Comparison of ENCODE assay signal across 1 cellular context in the genomic region with DNA sequence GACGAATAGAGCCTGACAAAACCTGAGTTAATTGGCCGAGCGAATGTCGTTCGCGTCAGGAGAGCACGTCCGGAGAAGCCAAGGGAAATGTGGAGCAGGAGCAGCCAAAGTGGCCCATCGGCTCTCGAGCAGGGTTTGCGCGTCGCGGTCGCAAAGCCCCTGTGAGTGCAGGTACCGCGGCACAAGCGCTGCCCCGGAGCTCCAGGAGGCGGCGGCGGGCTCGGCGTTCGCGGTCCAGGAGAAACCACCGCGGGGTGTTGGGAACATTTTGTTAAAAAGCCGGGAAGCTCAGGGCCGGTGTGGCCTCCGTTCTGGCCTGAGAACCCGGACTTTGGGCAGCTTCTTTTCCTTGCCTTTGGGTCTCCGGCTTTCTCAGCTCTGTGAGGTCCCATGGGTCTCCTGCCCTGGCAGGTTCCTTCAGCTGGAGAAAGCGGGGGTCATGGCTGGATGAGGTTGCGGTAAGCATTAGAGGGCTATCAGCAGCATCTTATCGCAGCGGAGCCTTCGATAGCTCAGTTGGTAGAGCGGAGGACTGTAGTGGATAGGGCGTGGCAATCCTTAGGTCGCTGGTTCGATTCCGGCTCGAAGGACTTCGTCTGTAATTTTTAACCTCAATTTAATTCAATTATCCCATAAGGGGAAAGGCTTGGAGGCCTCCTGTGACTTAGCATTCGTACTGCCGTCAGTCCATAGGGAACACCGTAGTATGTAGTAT.
A peak's percentile ranks its signal among the peaks of the same experiment; 100 is the strongest.
TF ChIP-seq lines count a peak whose summit lies in the region.

No MANE protein-coding gene starts in this region.

TF ChIP-seq in SK-N-SH treated with all-trans-retinoic acid at 6 μM for 48 hours, 23 proteins besides CTCF, POLR2A, EP300 and RAD21 (continued from another document):
- TF ChIP-seq CREB5 (CRISPR knock-in tag; IDR thresholded peaks at IDR 0.05; ENCODE audit: low read depth) (no peak; the same call in 1 of the 2 replicates), ZFP30 (CRISPR knock-in tag; IDR thresholded peaks at IDR 0.05) (0 out of 2 replicates have a peak, but pooled peaks have one; percentile 27), ARNTL (CRISPR knock-in tag; IDR thresholded peaks at IDR 0.05; ENCODE audit: borderline replicate concordance, low read depth) (peak; percentile 29; the same call in 1 of the 2 replicates), OSR1 (CRISPR knock-in tag; IDR thresholded peaks at IDR 0.05) (no peak), ZFP3 (CRISPR knock-in tag; IDR thresholded peaks at IDR 0.05) (no peak), ZNF70 (CRISPR knock-in tag; IDR thresholded peaks at IDR 0.05) (peak; percentile 50; the same call in 1 of the 2 replicates), CSDC2 (CRISPR knock-in tag; IDR thresholded peaks at IDR 0.05) (0 out of 2 replicates have a peak, but pooled peaks have one; percentile 12), TCF4 (CRISPR knock-in tag; IDR thresholded peaks at IDR 0.05; ENCODE audit: borderline replicate concordance) (0 out of 2 replicates have a peak, but pooled peaks have one; percentile 4)
